Comparison of ENCODE assay signal across 17 cellular contexts in the genomic region with DNA sequence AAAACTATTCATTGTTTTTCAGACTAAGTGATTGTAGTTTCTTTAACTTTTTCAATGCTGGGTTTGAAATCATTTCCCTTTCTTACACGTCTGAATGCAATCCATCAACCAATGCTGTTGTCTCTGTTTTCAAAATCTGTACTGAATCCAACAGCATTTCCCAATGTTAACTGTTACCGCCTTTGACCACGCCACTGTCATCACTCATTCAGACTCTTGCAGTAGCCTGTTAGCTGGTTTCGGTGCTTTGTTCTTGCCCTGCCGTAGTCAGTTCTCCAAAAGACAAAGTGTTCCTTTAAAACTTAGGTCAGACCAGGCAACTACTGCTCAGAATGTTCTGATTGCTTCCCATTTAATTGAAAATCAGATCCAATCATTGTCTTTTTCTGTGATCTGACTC.
DNase-seq lines count a peak whose midpoint lies in the region; ATAC-seq and TF ChIP-seq lines count a peak whose summit lies in the region.
"Had no signal": no experiment of that assay in that cellular context is flagged by ENCODE, and none has a peak within 500 bp of the region (broad histone marks: within the 10 kb centered on the region; RNA-seq: fewer than 3 reads in every experiment).

No MANE protein-coding gene starts in this region.

- H3K27ac Mint-ChIP-seq in nephron progenitor cell: peak overlapping the region; percentile 72
- H3K27ac Mint-ChIP-seq in CD14-positive monocyte: no peak overlapping the region
- H3K27ac Mint-ChIP-seq: activated naive CD8-positive, alpha-beta T cell treated with anti-CD3 and anti-CD28 coated beads, Interleukin-2, amount 10 ng/mL, durations not matched to agents 7 days and 5 days had no signal

- no peak for ATAC-seq in GM21528 (IDR thresholded peaks at IDR 0.05; ENCODE audit: low FRiP score, unreplicated experiment)

- no peaks in the 10 kb centered on the region for H3K9me3 Mint-ChIP-seq in nephron progenitor cell
- no peaks in the 10 kb centered on the region for H3K9me3 Mint-ChIP-seq in CD14-positive monocyte

- no peak overlapping the region for H3K4me3 ChIP-seq in choroid plexus epithelial cell (ENCODE audit: low read depth, low read length)
- H3K4me3 ChIP-seq: dorsolateral prefrontal cortex, sigmoid colon, stomach had no signal

- H3K4me1 Mint-ChIP-seq in nephron progenitor cell: peaks cover 42% of the 10 kb centered on the region
- peaks cover 5% of the 10 kb centered on the region for H3K4me1 Mint-ChIP-seq in CD14-positive monocyte
- H3K4me1 Mint-ChIP-seq: activated naive CD8-positive, alpha-beta T cell treated with anti-CD3 and anti-CD28 coated beads, Interleukin-2, amount 10 ng/mL, durations not matched to agents 7 days and 5 days had no signal

- H3K27me3 Mint-ChIP-seq in nephron progenitor cell (ENCODE audit: low read depth, poor library complexity) (peaks cover 3% of the 10 kb centered on the region), CD14-positive monocyte (ENCODE audit: low read depth in 3 of 3) (peaks cover 0 to 3% (median 0%) of the 10 kb centered on the region in 3 donors)
- H3K27me3 Mint-ChIP-seq: activated naive CD8-positive, alpha-beta T cell treated with anti-CD3 and anti-CD28 coated beads, Interleukin-2, amount 10 ng/mL, durations not matched to agents 7 days and 5 days had no signal

- DNase-seq in ELR (ENCODE audit: low read depth) (peak; percentile 46), NOMO-1 (lab: John Stamatoyannopoulos, UW; ENCODE audit: unreplicated experiment in 2 of 2) (peak; percentile 72 to 74), choroid plexus epithelial cell (ENCODE audit: low read depth) (peak; percentile 44), nephron progenitor cell (no peak), DMS114 treated with DMSO at 0.1 percent for 48 hours (lab: John Stamatoyannopoulos, UW; ENCODE audit: unreplicated experiment) (no peak), CD14-positive monocyte (ENCODE audit: low spot score) (no peak)
- DNase-seq: activated naive CD8-positive, alpha-beta T cell treated with anti-CD3 and anti-CD28 coated beads, Interleukin-2, amount 10 ng/mL, durations not matched to agents 7 days and 5 days; DMS153; dorsolateral prefrontal cortex; erythroblast; glutamatergic neuron; NCI-H2081 treated with DMSO at 0.1 percent for 48 hours; NCI-H524; sigmoid colon; stimulated activated CD4-positive, alpha-beta T cell treated with anti-CD3 and anti-CD28 coated beads, Interleukin-2, amount 100 ng/mL, for 48 hours; stomach had no signal

- TF ChIP-seq CTCF in choroid plexus epithelial cell (conservative IDR thresholded peaks at IDR 0.05; ENCODE audit: low read depth, low read length) (no peak), nephron progenitor cell (IDR thresholded peaks at IDR 0.05) (no peak), CD14-positive monocyte (IDR thresholded peaks at IDR 0.05) (no peak)

- intact Hi-C loops in CD14-positive monocyte (cut with micrococcal nuclease): no loop called here

- no peak overlapping the region for H3K4me3 Mint-ChIP-seq in nephron progenitor cell
- no peak overlapping the region for H3K4me3 Mint-ChIP-seq in CD14-positive monocyte
- H3K4me3 Mint-ChIP-seq: activated naive CD8-positive, alpha-beta T cell treated with anti-CD3 and anti-CD28 coated beads, Interleukin-2, amount 10 ng/mL, durations not matched to agents 7 days and 5 days had no signal

- H3K36me3 Mint-ChIP-seq in nephron progenitor cell (ENCODE audit: low read depth): peaks cover 8% of the 10 kb centered on the region
- no peaks in the 10 kb centered on the region for H3K36me3 Mint-ChIP-seq in CD14-positive monocyte
- H3K36me3 Mint-ChIP-seq: activated naive CD8-positive, alpha-beta T cell treated with anti-CD3 and anti-CD28 coated beads, Interleukin-2, amount 10 ng/mL, durations not matched to agents 7 days and 5 days had no signal

Comparison
In these comparisons a context has a peak if more than half of its experiments do, and no peak if none do; other contexts are left out.
1. DNase-seq: peak in ELR (single experiment), NOMO-1 (2 of 2) and choroid plexus epithelial cell (single experiment); none in nephron progenitor cell (single experiment), DMS114 treated with DMSO at 0.1 percent for 48 hours (single experiment) and CD14-positive monocyte (single experiment).